19 cellular contexts compared by ENCODE assay signal in the genomic region with DNA sequence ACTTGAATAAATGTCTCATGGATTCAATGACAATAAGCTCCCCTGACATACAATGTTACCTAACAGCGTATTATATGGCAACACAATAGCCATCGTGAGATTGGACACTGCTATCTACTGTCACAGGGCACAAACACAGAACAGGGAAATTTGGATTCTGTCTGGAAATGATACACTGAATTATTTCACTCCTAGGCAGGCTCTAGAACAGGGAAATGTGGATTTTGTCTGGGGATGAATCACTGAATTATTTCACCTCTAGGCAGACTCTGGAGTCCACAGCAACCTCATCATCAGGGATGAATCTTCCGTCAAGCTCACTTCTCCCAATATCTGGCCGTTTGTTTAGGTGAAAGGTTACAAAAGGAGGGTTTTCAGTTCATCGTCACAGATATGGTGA.
DNase-seq lines count a peak whose midpoint lies in the region; ATAC-seq, FAIRE-seq and TF ChIP-seq lines count a peak whose summit lies in the region.
"Had no signal": no experiment of that assay in that cellular context is flagged by ENCODE, and none has a peak within 500 bp of the region (broad histone marks: within the 10 kb centered on the region; RNA-seq: fewer than 3 reads in every experiment).

No MANE protein-coding gene starts in this region.

- TF ChIP-seq CTCF in astrocyte of the spinal cord (IDR thresholded peaks at IDR 0.05; ENCODE audit: low read depth, low read length): no peak

- no peak for ATAC-seq in GM18517 (IDR thresholded peaks at IDR 0.05; ENCODE audit: unreplicated experiment)
- ATAC-seq: GM23338, PC-3 had no signal

- no peak overlapping the region for H3K4me3 ChIP-seq in astrocyte of the spinal cord (ENCODE audit: low read depth, low read length)
- H3K4me3 ChIP-seq: GM23338 had no signal

- FAIRE-seq in RCC 7860 (lab: Jason Lieb, UNC) (peak; percentile 84), urothelium cell line (lab: Jason Lieb, UNC) (no peak)
- FAIRE-seq: D721Med had no signal

- peak; percentile 83 for DNase-seq in RCC 7860 (ENCODE audit: low spot score)
- DNase-seq in astrocyte of the spinal cord (ENCODE audit: low read depth, low spot score): peak; percentile 39
- peak; percentile 78 for DNase-seq in kidney tubule cell (ENCODE audit: low spot score)
- peak; percentile 31 for DNase-seq in urothelium cell line (ENCODE audit: low spot score)
- no peak for DNase-seq in DMS 273 (lab: John Stamatoyannopoulos, UW; ENCODE audit: unreplicated experiment)
- no peak for DNase-seq in NCI-H128 (lab: John Stamatoyannopoulos, UW; ENCODE audit: unreplicated experiment)
- DNase-seq: BE2C; CD4-positive, alpha-beta memory T cell; DND-41; GF-D8; NCI-H1930; NCI-H2171; NCI-H446 treated with DMSO at 0.1 percent for 48 hours; NCI-H748 treated with DMSO at 0.1 percent for 48 hours; PC-3; Right ventricle myocardium superior had no signal

- in situ Hi-C loops in astrocyte of the spinal cord (cut with HindIII; ENCODE audit: low sequenced_read_pairs): no loop called here

Comparison
In these comparisons a context has a peak if more than half of its experiments do, and no peak if none do; other contexts are left out.
1. DNase-seq: peak in RCC 7860 (single experiment), astrocyte of the spinal cord (single experiment), kidney tubule cell (single experiment) and urothelium cell line (single experiment); none in DMS 273 (single experiment) and NCI-H128 (single experiment).